In the genomic region with DNA sequence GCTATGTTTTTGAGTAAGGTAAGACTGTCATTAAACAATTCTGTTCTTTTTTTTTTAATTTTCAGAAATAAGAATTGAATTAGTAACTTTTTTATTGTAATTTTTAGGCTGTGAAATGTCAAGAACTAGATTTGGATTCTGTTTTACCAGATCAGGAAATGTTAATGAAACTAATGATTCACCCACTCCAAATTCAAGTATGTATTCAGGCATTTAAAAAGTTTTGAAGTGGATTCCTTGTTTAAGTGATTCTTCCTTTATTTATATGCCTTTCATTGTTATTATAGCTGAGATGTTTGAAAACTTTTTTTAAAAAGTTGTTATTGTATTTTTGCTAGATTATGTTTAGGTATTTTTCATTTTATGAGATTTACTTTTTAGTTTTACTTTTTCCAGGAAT, we compare ENCODE assay signal across 16 cellular contexts.
DNase-seq lines count a peak whose midpoint lies in the region; ATAC-seq and FAIRE-seq lines count a peak whose summit lies in the region.
"Had no signal": no experiment of that assay in that cellular context is flagged by ENCODE, and none has a peak within 500 bp of the region (broad histone marks: within the 10 kb centered on the region; RNA-seq: fewer than 3 reads in every experiment).

No MANE protein-coding gene starts in this region.

- DNase-seq in DMS53 (lab: John Stamatoyannopoulos, UW) = peak; percentile 59
- DNase-seq in DMS53 treated with DMSO at 0.1 percent for 48 hours (lab: John Stamatoyannopoulos, UW; ENCODE audit: unreplicated experiment) = no peak
- no peak for DNase-seq in AG20443 (ENCODE audit: low spot score)
- DNase-seq in NCI-H1092 (lab: John Stamatoyannopoulos, UW) = no peak
- DNase-seq: CD4-positive, CD25-positive, alpha-beta regulatory T cell; COR-L47; DMS153; GOT3; H9; IMR-90; KBM-7 had no signal

- FAIRE-seq in G401.6 (lab: Jason Lieb, UNC) = peak; percentile 63
- peak; percentile 62 for FAIRE-seq in islet of Langerhans (lab: Jason Lieb, UNC)
- FAIRE-seq: D721Med, GM12878 had no signal

- no peak for ATAC-seq in GM18907 (IDR thresholded peaks at IDR 0.05; ENCODE audit: unreplicated experiment)
- ATAC-seq: GM12878 had no signal
